In the genomic region with DNA sequence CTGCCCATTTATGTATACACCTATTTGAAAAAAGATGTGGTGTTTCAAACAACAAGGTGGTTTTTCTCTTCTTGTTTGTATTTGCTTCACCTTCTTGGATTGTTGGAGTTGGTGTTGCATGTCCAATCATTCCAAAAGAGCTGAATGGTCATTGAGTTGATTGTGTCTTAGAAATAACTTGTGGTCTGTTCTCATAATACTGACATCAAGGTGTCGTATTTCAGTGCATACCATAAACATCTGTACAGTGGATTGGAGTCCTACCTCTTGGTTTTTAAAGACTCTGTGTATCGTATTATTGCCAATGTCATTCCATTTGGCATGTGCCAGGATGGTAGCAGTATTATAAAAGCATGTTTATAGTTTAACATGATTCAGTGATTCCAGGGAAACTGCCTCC, we compare ENCODE assay signal across 1 cellular context.
TF ChIP-seq lines count a peak whose summit lies in the region.

No MANE protein-coding gene starts in this region.

TF ChIP-seq in IMR-90, 13 proteins besides CTCF, POLR2A, EP300 and RAD21:
- TF ChIP-seq MAZ (IDR thresholded peaks at IDR 0.05; ENCODE audit: borderline replicate concordance, low read depth, low read length): no peak
- TF ChIP-seq, protein P1, sequence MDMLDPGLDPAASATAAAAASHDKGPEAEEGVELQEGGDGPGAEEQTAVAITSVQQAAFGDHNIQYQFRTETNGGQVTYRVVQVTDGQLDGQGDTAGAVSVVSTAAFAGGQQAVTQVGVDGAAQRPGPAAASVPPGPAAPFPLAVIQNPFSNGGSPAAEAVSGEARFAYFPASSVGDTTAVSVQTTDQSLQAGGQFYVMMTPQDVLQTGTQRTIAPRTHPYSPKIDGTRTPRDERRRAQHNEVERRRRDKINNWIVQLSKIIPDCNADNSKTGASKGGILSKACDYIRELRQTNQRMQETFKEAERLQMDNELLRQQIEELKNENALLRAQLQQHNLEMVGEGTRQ (IDR thresholded peaks at IDR 0.05; ENCODE audit: low read depth, low read length): no peak
- TF ChIP-seq MXI1 (IDR thresholded peaks at IDR 0.05; ENCODE audit: borderline replicate concordance, low read depth, low read length): no peak
- TF ChIP-seq, protein P2, sequence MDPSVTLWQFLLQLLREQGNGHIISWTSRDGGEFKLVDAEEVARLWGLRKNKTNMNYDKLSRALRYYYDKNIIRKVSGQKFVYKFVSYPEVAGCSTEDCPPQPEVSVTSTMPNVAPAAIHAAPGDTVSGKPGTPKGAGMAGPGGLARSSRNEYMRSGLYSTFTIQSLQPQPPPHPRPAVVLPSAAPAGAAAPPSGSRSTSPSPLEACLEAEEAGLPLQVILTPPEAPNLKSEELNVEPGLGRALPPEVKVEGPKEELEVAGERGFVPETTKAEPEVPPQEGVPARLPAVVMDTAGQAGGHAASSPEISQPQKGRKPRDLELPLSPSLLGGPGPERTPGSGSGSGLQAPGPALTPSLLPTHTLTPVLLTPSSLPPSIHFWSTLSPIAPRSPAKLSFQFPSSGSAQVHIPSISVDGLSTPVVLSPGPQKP (IDR thresholded peaks at IDR 0.05; ENCODE audit: borderline replicate concordance, low read depth, low read length): no peak
- TF ChIP-seq SMC3 (IDR thresholded peaks at IDR 0.05; ENCODE audit: low read depth, low read length): no peak
- TF ChIP-seq BHLHE40 (IDR thresholded peaks at IDR 0.05; ENCODE audit: low read depth, low read length): no peak
- no peak for TF ChIP-seq MAFK (IDR thresholded peaks at IDR 0.05; ENCODE audit: low read depth, low read length)
- TF ChIP-seq CHD1 (IDR thresholded peaks at IDR 0.05; ENCODE audit: low read depth, low read length): no peak
- TF ChIP-seq FOS (IDR thresholded peaks at IDR 0.05; ENCODE audit: low read depth, low read length): no peak
- no peak for TF ChIP-seq CEBPB (IDR thresholded peaks at IDR 0.05; ENCODE audit: low read depth, low read length)
- TF ChIP-seq RFX5 (IDR thresholded peaks at IDR 0.05; ENCODE audit: low read depth, low read length): no peak
- TF ChIP-seq RCOR1 (IDR thresholded peaks at IDR 0.05; ENCODE audit: insufficient replicate concordance, low read length): no peak
- TF ChIP-seq NFE2L2 (IDR thresholded peaks at IDR 0.05; ENCODE audit: low read depth, low read length): no peak
